1 cellular context compared by ENCODE assay signal in genomic region chr22:50756949-50757491, GRCh38.
A peak's percentile ranks its signal among the peaks of the same experiment; 100 is the strongest.
TF ChIP-seq lines count a peak whose summit lies in the region.

No MANE protein-coding gene starts in this region.

TF ChIP-seq in GM12878, 131 proteins besides CTCF, POLR2A, EP300 and RAD21:
- TF ChIP-seq IKZF1 (conservative IDR thresholded peaks at IDR 0.05) (0 out of 2 replicates have a peak, but pooled peaks have one; percentile 15), NBN (IDR thresholded peaks at IDR 0.05) (0 out of 2 replicates have a peak, but pooled peaks have one; percentile 22), NR2F1 (conservative IDR thresholded peaks at IDR 0.05) (0 out of 2 replicates have a peak, but pooled peaks have one; percentile 16), BHLHE40 (IDR thresholded peaks at IDR 0.05; ENCODE audit: borderline replicate concordance in 1 of 2, low read depth in 2 of 2, low read length in 1 of 2) (peak in 1 of 2 experiments; percentile 58; a peak in 2 of 4 replicates)
TF ChIP-seq in GM12878: peak in this region for 4; not testable (repeated sequence) for 127.
